In the genomic region with DNA sequence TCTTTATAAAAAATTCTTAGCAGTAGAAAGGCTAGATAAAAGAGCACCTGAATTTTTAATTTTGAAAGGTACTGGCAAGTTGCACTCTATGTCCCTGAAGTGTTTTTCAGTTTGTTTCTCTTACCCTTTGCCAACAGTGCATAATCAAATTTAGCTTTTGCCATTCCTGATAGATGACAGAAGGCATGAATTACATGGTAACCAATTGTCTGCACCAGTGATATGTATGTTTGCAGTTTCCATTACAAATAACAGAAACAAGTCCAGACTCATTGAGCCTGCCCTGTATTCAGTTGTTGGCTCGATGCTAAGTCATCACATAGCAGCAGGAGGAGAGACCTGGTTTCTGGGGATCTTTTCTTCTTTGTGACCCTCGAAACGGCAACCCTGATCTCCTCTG, we compare ENCODE assay signal across 12 cellular contexts.
"Had no signal": no experiment of that assay in that cellular context is flagged by ENCODE, and none has a peak within 500 bp of the region (broad histone marks: within the 10 kb centered on the region; RNA-seq: fewer than 3 reads in every experiment).

No MANE protein-coding gene starts in this region.

- H3K27me3 ChIP-seq: dorsolateral prefrontal cortex, esophagus muscularis mucosa, heart right ventricle had no signal

- H3K4me3 ChIP-seq: dorsolateral prefrontal cortex, esophagus muscularis mucosa, heart right ventricle had no signal

- H3K36me3 ChIP-seq: esophagus muscularis mucosa, heart right ventricle had no signal

- H3K27ac ChIP-seq: heart right ventricle had no signal

- ATAC-seq: activated CD4-positive, CD25-positive, alpha-beta regulatory T cell treated with anti-CD3 and anti-CD28 coated beads, Interleukin-2, amount 50 U/mL, for 24 hours had no signal

- DNase-seq: activated CD4-positive, alpha-beta T cell treated with anti-CD3 and anti-CD28 coated beads, Interleukin-2, amount 50 U/mL, for 4 hours; activated effector memory CD4-positive, alpha-beta T cell treated with anti-CD3 and anti-CD28 coated beads, Interleukin-2, amount 50 U/mL, for 16 hours; activated naive CD8-positive, alpha-beta T cell treated with anti-CD3 and anti-CD28 coated beads for 36 hours; activated T-cell treated with anti-CD3 and anti-CD28 coated beads, Interleukin-2, amount 50 U/mL, for 1 hour; dorsolateral prefrontal cortex; foreskin melanocyte; heart right ventricle; stimulated activated CD4-positive, alpha-beta T cell treated with anti-CD3 and anti-CD28 coated beads, Interleukin-12 subunit alpha, Interleukin-12 subunit beta, amount 100 ng/mL, for 4 hours; stimulated activated naive CD4-positive, alpha-beta T cell treated with Interleukin-2 at 50 U/mL for 16 hours; trophoblast cell had no signal

- H3K9me3 ChIP-seq: esophagus muscularis mucosa, heart right ventricle had no signal
